ENCODE assay signal across 1 cellular context in the genomic region with DNA sequence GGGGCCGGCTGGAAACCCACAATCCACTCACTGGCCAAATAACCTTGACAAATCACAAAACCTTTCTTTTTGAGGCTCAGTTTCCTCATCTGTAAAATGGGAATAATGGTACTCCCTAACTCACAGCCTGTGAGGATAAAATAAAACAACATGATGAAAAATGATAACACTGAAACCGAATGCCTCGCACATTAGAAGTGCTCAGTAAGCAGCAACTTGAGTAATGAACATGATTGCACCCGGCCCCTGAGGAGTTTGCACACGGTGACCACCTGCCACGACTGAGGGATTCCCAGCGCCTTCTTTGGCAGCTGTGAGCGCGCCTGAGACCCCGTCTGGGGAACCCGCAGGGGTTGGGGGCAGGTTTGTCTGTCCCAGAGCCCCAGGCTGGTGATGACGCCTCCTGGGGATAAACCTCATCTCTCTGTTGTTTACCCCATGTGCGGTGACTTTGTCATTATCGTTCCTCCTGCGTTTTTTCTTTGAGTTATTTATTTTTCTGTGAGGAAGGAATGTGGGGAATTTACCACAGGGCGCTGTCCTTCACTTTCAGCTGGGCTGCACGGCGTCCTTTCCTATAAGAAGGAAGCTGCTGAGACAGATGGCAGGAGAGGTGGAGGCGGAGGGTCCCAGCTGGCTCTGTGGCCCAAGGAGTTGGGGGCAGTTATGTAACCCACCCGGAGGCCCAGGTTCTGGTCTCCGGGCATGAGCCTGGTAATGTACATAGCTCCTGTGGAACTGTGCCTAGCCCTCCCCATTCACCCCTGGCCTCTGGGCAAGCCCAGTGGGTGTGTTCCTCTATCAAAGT.
TF ChIP-seq lines count a peak whose summit lies in the region.

No MANE protein-coding gene starts in this region.

TF ChIP-seq in K562, 482 proteins besides CTCF, POLR2A, EP300 and RAD21 (continued from another document):
- no peak for TF ChIP-seq TFAP4 (CRISPR knock-in tag; IDR thresholded peaks at IDR 0.05; ENCODE audit: borderline replicate concordance)
- TF ChIP-seq, protein P1, sequence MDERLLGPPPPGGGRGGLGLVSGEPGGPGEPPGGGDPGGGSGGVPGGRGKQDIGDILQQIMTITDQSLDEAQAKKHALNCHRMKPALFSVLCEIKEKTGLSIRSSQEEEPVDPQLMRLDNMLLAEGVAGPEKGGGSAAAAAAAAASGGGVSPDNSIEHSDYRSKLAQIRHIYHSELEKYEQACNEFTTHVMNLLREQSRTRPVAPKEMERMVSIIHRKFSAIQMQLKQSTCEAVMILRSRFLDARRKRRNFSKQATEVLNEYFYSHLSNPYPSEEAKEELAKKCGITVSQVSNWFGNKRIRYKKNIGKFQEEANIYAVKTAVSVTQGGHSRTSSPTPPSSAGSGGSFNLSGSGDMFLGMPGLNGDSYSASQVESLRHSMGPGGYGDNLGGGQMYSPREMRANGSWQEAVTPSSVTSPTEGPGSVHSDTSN (CRISPR knock-in tag; IDR thresholded peaks at IDR 0.05; ENCODE audit: low read depth): no peak
- TF ChIP-seq, protein P1 (tag; conservative IDR thresholded peaks at IDR 0.05; ENCODE audit: low read depth): no peak
- TF ChIP-seq BCOR (IDR thresholded peaks at IDR 0.05): peak; percentile 69
